Comparison of ENCODE assay signal across 10 cellular contexts in genomic region chr12:58269476-58269875, GRCh38.
"Had no signal": no experiment of that assay in that cellular context is flagged by ENCODE, and none has a peak within 500 bp of the region (broad histone marks: within the 10 kb centered on the region; RNA-seq: fewer than 3 reads in every experiment).

No MANE protein-coding gene starts in this region.

- H2AFZ ChIP-seq: GM23248 had no signal

- H3K27ac ChIP-seq: GM23248, HL-60 had no signal

- H3K27ac Mint-ChIP-seq: HFFc6 had no signal

- ATAC-seq: HCT116, HepG2, K562 had no signal

- DNase-seq: GM23248, GOT3, H7, HFFc6, KG1 had no signal

- H3K4me3 Mint-ChIP-seq: HFFc6 had no signal

- H3K4me1 ChIP-seq: HAP-1 had no signal

- H3K4me3 ChIP-seq: GM23248, HAP-1, K562 had no signal

- H3K36me3 ChIP-seq: HAP-1 had no signal

- H3K9ac ChIP-seq: GM23248 had no signal

- H3K9me3 ChIP-seq: HAP-1 had no signal

- H3K9me3 Mint-ChIP-seq: HFFc6 had no signal
